ENCODE assay signal across 1 cellular context in the genomic region with DNA sequence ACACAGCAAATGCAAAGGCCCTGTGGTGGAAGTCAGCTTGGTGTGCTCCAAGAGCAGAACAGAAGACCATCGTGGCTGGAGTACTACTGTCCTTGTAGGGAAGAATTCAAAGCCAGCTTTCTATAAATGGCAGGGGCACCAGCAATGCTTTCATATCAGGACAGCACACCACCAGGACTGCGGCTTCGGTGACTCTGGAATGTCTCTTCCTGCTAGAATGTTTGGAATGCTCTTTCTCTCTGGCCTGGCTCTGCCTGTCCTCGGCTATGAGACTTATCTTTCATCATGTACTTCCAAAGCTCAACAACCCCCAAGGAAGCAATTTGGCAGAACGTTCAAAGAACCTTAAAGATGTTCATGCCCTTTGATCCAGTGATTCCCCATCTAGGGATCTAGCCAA.
A peak's percentile ranks its signal among the peaks of the same experiment; 100 is the strongest.
TF ChIP-seq lines count a peak whose summit lies in the region.

No MANE protein-coding gene starts in this region.

TF ChIP-seq in K562, 482 proteins besides CTCF, POLR2A, EP300 and RAD21:
- peak; percentile 40 for TF ChIP-seq RBM25 (IDR thresholded peaks at IDR 0.05; ENCODE audit: low read depth, low read length, severe bottlenecking)
- TF ChIP-seq SIN3B (IDR thresholded peaks at IDR 0.05; ENCODE audit: low read depth) = no peak
